Comparison of ENCODE assay signal across 21 cellular contexts in the genomic region with DNA sequence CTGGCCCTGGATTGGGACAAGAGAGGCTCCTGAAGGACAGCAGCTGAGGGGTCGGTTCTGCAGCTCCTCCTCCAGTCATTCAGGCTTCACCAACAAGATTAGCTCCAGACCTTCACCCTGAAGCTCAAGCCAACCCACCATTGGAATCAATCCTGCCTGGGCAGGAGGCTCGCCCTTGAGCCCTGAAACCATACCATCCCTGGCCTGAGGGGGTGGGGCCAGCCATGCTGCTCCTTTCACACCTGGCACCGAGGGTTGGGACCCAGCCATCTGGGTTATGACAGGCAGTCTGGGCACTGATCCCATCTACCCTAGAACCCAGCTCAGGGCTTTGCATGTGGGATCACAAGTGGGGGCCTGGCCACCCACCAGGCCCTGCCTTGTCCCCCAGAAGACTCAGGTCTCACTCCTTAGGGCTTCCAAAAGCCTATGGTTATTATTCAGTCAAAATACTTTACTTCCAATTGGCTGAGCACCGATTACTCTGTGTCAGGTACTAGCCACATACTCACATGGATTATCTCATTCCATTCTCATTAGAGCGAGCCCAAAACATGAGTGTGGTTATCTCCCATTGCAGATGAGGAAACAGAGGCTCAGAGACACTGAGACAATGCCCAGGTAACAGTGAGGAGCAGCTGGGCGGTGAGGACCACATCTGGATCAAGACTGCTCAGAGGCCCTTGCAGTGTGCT. TPM values are rescaled to one million over a fixed set of nuclear protein-coding genes. Genes with fewer than 3 reads are reported as not detected.
DNase-seq lines count a peak whose midpoint lies in the region; ATAC-seq, FAIRE-seq and TF ChIP-seq lines count a peak whose summit lies in the region.
"Had no signal": no experiment of that assay in that cellular context is flagged by ENCODE, and none has a peak within 500 bp of the region (broad histone marks: within the 10 kb centered on the region; RNA-seq: fewer than 3 reads in every experiment).

No MANE protein-coding gene starts in this region.

- H3K4me2 ChIP-seq in HepG2 (ENCODE audit: low read depth, low read length): no peak overlapping the region
- H3K4me2 ChIP-seq: PC-9 had no signal

- H3K9me3 ChIP-seq in cardiac muscle cell (ENCODE audit: low read depth): no peaks in the 10 kb centered on the region
- H3K9me3 ChIP-seq in NT2/D1 (ENCODE audit: insufficient read depth, low read length): no peaks in the 10 kb centered on the region
- H3K9me3 ChIP-seq in HepG2 (ENCODE audit: low read length): no peaks in the 10 kb centered on the region
- H3K9me3 ChIP-seq: esophagus muscularis mucosa had no signal

- DNase-seq in cardiac muscle cell (ENCODE audit: low read depth in 1 of 2, low spot score in 1 of 2) (no peak), cardiac septum (ENCODE audit: low spot score) (no peak), NT2/D1 (ENCODE audit: low read depth, low spot score) (no peak), HepG2 (ENCODE audit: low spot score) (no peak), DMS79 (lab: John Stamatoyannopoulos, UW) (no peak)
- no peak for DNase-seq in stimulated activated naive B cell treated with anti-CD40 and anti-IgM and Interleukin-4, amounts not matched to agents 10 μg/mL and 1 μg/mL and 100 μg/mL, for 72 hours
- DNase-seq: activated CD8-positive, alpha-beta T cell treated with anti-CD3 and anti-CD28 coated beads for 36 hours; aorta; dermis blood vessel endothelial cell; DMS53; GM23248; head of caudate nucleus; kidney; NCI-H1436 treated with DMSO at 0.1 percent for 48 hours; NCI-H345; PC-9 had no signal

- H3K27me3 Mint-ChIP-seq in stimulated activated naive B cell treated with anti-CD40 and anti-IgM and Interleukin-4, amounts not matched to agents 10 μg/mL and 1 μg/mL and 100 μg/mL, for 72 hours: peaks cover 0 to 7% of the 10 kb centered on the region in 2 donors
- H3K27me3 Mint-ChIP-seq: activated CD8-positive, alpha-beta T cell treated with anti-CD3 and anti-CD28 coated beads for 36 hours had no signal

- no peak for TF ChIP-seq POLR2A in HepG2 (IDR thresholded peaks at IDR 0.05; ENCODE audit: insufficient read depth in 1 of 2, low read depth in 2 of 2, low read length in 2 of 2)

- H3K27ac ChIP-seq in cardiac muscle cell (peak overlapping the region; percentile 24), HepG2 (ENCODE audit: extremely low read length, insufficient read depth, low read length) (no peak overlapping the region)
- H3K27ac ChIP-seq: GM23248, PC-9 had no signal

- in situ Hi-C loops in HepG2 (cut with HindIII; ENCODE audit: extremely low pct_ligation_motif_present, low pct_unique_long_range_greater_than_20kb): no loop called here

- H3K4me3 Mint-ChIP-seq in stimulated activated naive B cell treated with anti-CD40 and anti-IgM and Interleukin-4, amounts not matched to agents 10 μg/mL and 1 μg/mL and 100 μg/mL, for 72 hours: no peak overlapping the region
- H3K4me3 Mint-ChIP-seq: activated CD8-positive, alpha-beta T cell treated with anti-CD3 and anti-CD28 coated beads for 36 hours had no signal

- H3K27me3 ChIP-seq in cardiac muscle cell (no peaks in the 10 kb centered on the region), NT2/D1 (ENCODE audit: insufficient read depth, insufficient read length) (peaks cover 17% of the 10 kb centered on the region), HepG2 (ENCODE audit: control insufficient read depth in 1 of 2, insufficient read depth in 2 of 2, low read length in 2 of 2) (no peaks in the 10 kb centered on the region; a peak in 1 of 5 replicates)
- H3K27me3 ChIP-seq: esophagus muscularis mucosa had no signal

- H3K4me1 Mint-ChIP-seq in stimulated activated naive B cell treated with anti-CD40 and anti-IgM and Interleukin-4, amounts not matched to agents 10 μg/mL and 1 μg/mL and 100 μg/mL, for 72 hours: peaks cover 39 to 55% of the 10 kb centered on the region in 2 donors

- no peaks in the 10 kb centered on the region for H4K20me1 ChIP-seq in HepG2 (ENCODE audit: insufficient read depth, low read length)

- H3K36me3 Mint-ChIP-seq in stimulated activated naive B cell treated with anti-CD40 and anti-IgM and Interleukin-4, amounts not matched to agents 10 μg/mL and 1 μg/mL and 100 μg/mL, for 72 hours: peaks cover 3 to 9% of the 10 kb centered on the region in 2 donors

- H2AFZ ChIP-seq in HepG2 (ENCODE audit: low read length): no peak overlapping the region
- H2AFZ ChIP-seq: GM23248, PC-9 had no signal

- CTCF ChIA-PET in HepG2 (lab: Yijun Ruan, JAX; ENCODE audit: low intra/inter-chr PET ratio, low total read pairs): no interaction called here

- H3K27ac Mint-ChIP-seq in stimulated activated naive B cell treated with anti-CD40 and anti-IgM and Interleukin-4, amounts not matched to agents 10 μg/mL and 1 μg/mL and 100 μg/mL, for 72 hours: peak overlapping the region; percentile 5
- H3K27ac Mint-ChIP-seq: activated CD8-positive, alpha-beta T cell treated with anti-CD3 and anti-CD28 coated beads for 36 hours; activated T-helper 2 cell treated with anti-CD3 and anti-CD28 coated beads, Interferon-gamma antibody, Interleukin-2, Interleukin-4, amounts not matched to agents 10 μg/mL and 5 μg/mL and 100 μg/mL, durations not matched to agents 14 hours and 24 hours and 36 hours had no signal

- ATAC-seq in HepG2 (no peak), HG02981 (IDR thresholded peaks at IDR 0.05; ENCODE audit: unreplicated experiment) (no peak), GM18861 (IDR thresholded peaks at IDR 0.05; ENCODE audit: unreplicated experiment) (no peak)
- no peak for ATAC-seq in stimulated activated naive B cell treated with anti-CD40 and anti-IgM and Interleukin-4, amounts not matched to agents 10 μg/mL and 1 μg/mL and 100 μg/mL, for 72 hours (replicated peaks)
- ATAC-seq: activated CD8-positive, alpha-beta T cell treated with anti-CD3 and anti-CD28 coated beads for 36 hours; SK-N-SH treated with all-trans-retinoic acid at 6 μM for 48 hours had no signal

- TF ChIP-seq RAD21 in HepG2 (CRISPR knock-in tag; IDR thresholded peaks at IDR 0.05): no peak

- intact Hi-C loops in cardiac septum (cut with DNase I) (no loop called here), HepG2 (cut with micrococcal nuclease; ENCODE audit: unreplicated experiment) (no loop called here)

- no peak for TF ChIP-seq EP300 in HepG2 (IDR thresholded peaks at IDR 0.05; ENCODE audit: low read depth in 2 of 2, low read length in 2 of 2)
- no peak for TF ChIP-seq EP300 in HepG2 (CRISPR knock-in tag; IDR thresholded peaks at IDR 0.05; ENCODE audit: borderline replicate concordance)

- H3K36me3 ChIP-seq in cardiac muscle cell (no peaks in the 10 kb centered on the region), NT2/D1 (ENCODE audit: insufficient read depth, insufficient read length, low read length) (peaks cover 27% of the 10 kb centered on the region), HepG2 (replicated peaks in 1 of 2; ENCODE audit: control insufficient read depth in 1 of 2, insufficient read depth in 2 of 2, low read length in 2 of 2) (peaks cover 2 to 5% of the 10 kb centered on the region in 2 experiments; a peak in 1 of 5 replicates)

- no peak for FAIRE-seq in HepG2 (lab: Jason Lieb, UNC)
- FAIRE-seq: kidney had no signal

- peaks cover 28% of the 10 kb centered on the region for H3K4me1 ChIP-seq in cardiac muscle cell (ENCODE audit: low read depth)
- peaks cover 43% of the 10 kb centered on the region for H3K4me1 ChIP-seq in NT2/D1 (ENCODE audit: insufficient read depth, insufficient read length)
- peaks cover 78% of the 10 kb centered on the region for H3K4me1 ChIP-seq in HepG2 (ENCODE audit: insufficient read depth, low read length)

- no TSS peak for BruUV-seq in HepG2 (replicated peaks; lab: Mats Ljungman, UMichigan)

- TF ChIP-seq CTCF in cardiac muscle cell (IDR thresholded peaks at IDR 0.05; ENCODE audit: low read depth, low read length): no peak
- no peak for TF ChIP-seq CTCF in HepG2 (CRISPR knock-in tag; IDR thresholded peaks at IDR 0.05)

- H3K4me3 ChIP-seq in cardiac muscle cell (no peak overlapping the region), NT2/D1 (ENCODE audit: insufficient read length, low read depth) (peak overlapping the region; percentile 6), HepG2 (replicated peaks in 1 of 3; ENCODE audit: insufficient read depth in 1 of 3, low read depth in 2 of 3, low read length in 3 of 3) (no peak overlapping the region)
- H3K4me3 ChIP-seq: esophagus muscularis mucosa, GM23248, PC-9 had no signal

- POLR2A ChIA-PET in HepG2 (lab: Yijun Ruan, JAX): interaction anchor here (6.2 to 6.8 kb wide), 2 partner anchors 13 to 28 kb away, joined by 59 to 80 read pairs; a partner anchor contains a TSS

- H3K9me3 Mint-ChIP-seq in stimulated activated naive B cell treated with anti-CD40 and anti-IgM and Interleukin-4, amounts not matched to agents 10 μg/mL and 1 μg/mL and 100 μg/mL, for 72 hours: no peaks in the 10 kb centered on the region
- H3K9me3 Mint-ChIP-seq: activated CD8-positive, alpha-beta T cell treated with anti-CD3 and anti-CD28 coated beads for 36 hours; activated T-helper 2 cell treated with anti-CD3 and anti-CD28 coated beads, Interferon-gamma antibody, Interleukin-2, Interleukin-4, amounts not matched to agents 10 μg/mL and 5 μg/mL and 100 μg/mL, durations not matched to agents 14 hours and 24 hours and 36 hours had no signal

- peaks cover 14% of the 10 kb centered on the region for H3K79me2 ChIP-seq in HepG2 (ENCODE audit: insufficient read depth, low read length)

- H3K9ac ChIP-seq in NT2/D1 (ENCODE audit: insufficient read length, low read depth) (peak overlapping the region; percentile 3), HepG2 (ENCODE audit: insufficient read depth, low read depth, low read length) (no peak overlapping the region)
- H3K9ac ChIP-seq: GM23248 had no signal

- WGBS in HepG2 (ENCODE audit: low lambda C conversion rate): 88% methylated on average over 4 of the region's 6 CpGs

RNA-seq across cellular contexts. Expression of a gene that starts 3.1 kb away (rescaled TPM):
- total RNA-seq in cardiac muscle cell (19.8 and 27.8 TPM in 2 replicates), cardiac septum (13.6 TPM), HepG2 (2016; rRNA removed; fragmentation: Illumina TruSeq; extraction: Trizol) (40.4 and 44.4 TPM in 2 replicates)
- polyA plus RNA-seq in cardiac muscle cell (23.3 and 29.9 TPM in 2 replicates), HepG2 (2011; rRNA removed) (102 and 108 TPM in 2 replicates)
- total RNA-seq in HepG2 (2016; cell fraction: cytosol; rRNA removed; fragmentation: Illumina TruSeq; extraction: Trizol; ENCODE audit: low read depth): 13.6 and 18.3 TPM in 2 replicates
- total RNA-seq in HepG2 (2016; cell fraction: insoluble cytoplasmic fraction; rRNA removed; fragmentation: Illumina TruSeq; extraction: Trizol): 39.5 and 45.7 TPM in 2 replicates
- total RNA-seq in HepG2 (2016; cell fraction: membrane; rRNA removed; fragmentation: Illumina TruSeq; extraction: Trizol): 31.7 and 38.5 TPM in 2 replicates
- 23.4 and 24.3 TPM in 2 replicates for total RNA-seq in HepG2 (2016; cell fraction: nucleus; rRNA removed; fragmentation: Illumina TruSeq; extraction: Trizol)
- 95.9 and 104 TPM in 2 replicates for polyA plus RNA-seq in HepG2 (2011; cell fraction: cytosol; rRNA removed)
- 69.4 and 73.2 TPM in 2 replicates for polyA plus RNA-seq in HepG2 (2011; cell fraction: nucleus; rRNA removed)
- 40.5 and 57.0 TPM in 2 replicates for polyA plus RNA-seq in HepG2 (2012)
- 22.6 and 24.5 TPM in 2 replicates for polyA plus RNA-seq in HepG2 (2016; cell fraction: cytosol; fragmentation: Illumina TruSeq; extraction: Trizol; ENCODE audit: low read depth)
- polyA plus RNA-seq in HepG2 (2016; cell fraction: insoluble cytoplasmic fraction; fragmentation: Illumina TruSeq; extraction: Trizol; ENCODE audit: low read depth): 68.7 and 73.5 TPM in 2 replicates
- polyA plus RNA-seq in HepG2 (2016; cell fraction: membrane; fragmentation: Illumina TruSeq; extraction: Trizol; ENCODE audit: low read depth): 44.0 and 45.5 TPM in 2 replicates
- polyA plus RNA-seq in HepG2 (2016; cell fraction: nucleus; fragmentation: Illumina TruSeq; extraction: Trizol; ENCODE audit: insufficient read depth, low read depth): 59.0 and 60.0 TPM in 2 replicates
- 111 and 118 TPM in 2 replicates for polyA minus RNA-seq in HepG2 (2011; rRNA and poly(A)+ RNA removed; ENCODE audit: low replicate concordance)
- polyA minus RNA-seq in HepG2 (2011; cell fraction: cytosol; rRNA and poly(A)+ RNA removed): 32.2 and 37.7 TPM in 2 replicates
- 17.9 and 25.7 TPM in 2 replicates for polyA minus RNA-seq in HepG2 (2011; cell fraction: nucleus; rRNA and poly(A)+ RNA removed)

RNA-seq across cellular contexts. Expression of a gene that starts 3.5 kb away (rescaled TPM):
- total RNA-seq in cardiac muscle cell: 151 and 226 TPM in 2 replicates
- 114 and 122 TPM in 2 replicates for polyA plus RNA-seq in cardiac muscle cell
- 91.4 TPM for total RNA-seq in cardiac septum
- 32.5 and 36.8 TPM in 2 replicates for total RNA-seq in HepG2 (2016; rRNA removed; fragmentation: Illumina TruSeq; extraction: Trizol)
- total RNA-seq in HepG2 (2016; cell fraction: cytosol; rRNA removed; fragmentation: Illumina TruSeq; extraction: Trizol; ENCODE audit: low read depth): 26.7 and 28.9 TPM in 2 replicates
- total RNA-seq in HepG2 (2016; cell fraction: insoluble cytoplasmic fraction; rRNA removed; fragmentation: Illumina TruSeq; extraction: Trizol): 31.0 and 37.9 TPM in 2 replicates
- total RNA-seq in HepG2 (2016; cell fraction: membrane; rRNA removed; fragmentation: Illumina TruSeq; extraction: Trizol): 44.9 and 54.5 TPM in 2 replicates
- 17.4 and 21.9 TPM in 2 replicates for total RNA-seq in HepG2 (2016; cell fraction: nucleus; rRNA removed; fragmentation: Illumina TruSeq; extraction: Trizol)
- 51.3 and 58.9 TPM in 2 replicates for polyA plus RNA-seq in HepG2 (2011; rRNA removed)
- 33.8 and 49.2 TPM in 2 replicates for polyA plus RNA-seq in HepG2 (2011; cell fraction: cytosol; rRNA removed)
- 143 and 178 TPM in 2 replicates for polyA plus RNA-seq in HepG2 (2011; cell fraction: nucleus; rRNA removed)
- 14.2 and 28.3 TPM in 2 replicates for polyA plus RNA-seq in HepG2 (2012)
- 36.6 and 43.0 TPM in 2 replicates for polyA plus RNA-seq in HepG2 (2016; cell fraction: cytosol; fragmentation: Illumina TruSeq; extraction: Trizol; ENCODE audit: low read depth)
- polyA plus RNA-seq in HepG2 (2016; cell fraction: insoluble cytoplasmic fraction; fragmentation: Illumina TruSeq; extraction: Trizol; ENCODE audit: low read depth): 42.3 and 45.0 TPM in 2 replicates
- polyA plus RNA-seq in HepG2 (2016; cell fraction: membrane; fragmentation: Illumina TruSeq; extraction: Trizol; ENCODE audit: low read depth): 49.2 and 54.4 TPM in 2 replicates
- polyA plus RNA-seq in HepG2 (2016; cell fraction: nucleus; fragmentation: Illumina TruSeq; extraction: Trizol; ENCODE audit: insufficient read depth, low read depth): 57.5 and 60.6 TPM in 2 replicates
- 19.8 and 51.2 TPM in 2 replicates for polyA minus RNA-seq in HepG2 (2011; rRNA and poly(A)+ RNA removed; ENCODE audit: low replicate concordance)
- polyA minus RNA-seq in HepG2 (2011; cell fraction: cytosol; rRNA and poly(A)+ RNA removed): 15.7 and 19.8 TPM in 2 replicates
- polyA minus RNA-seq in HepG2 (2011; cell fraction: nucleus; rRNA and poly(A)+ RNA removed): 12.0 and 15.7 TPM in 2 replicates

RNA-seq across cellular contexts. Expression of a gene that starts 4.1 kb away (rescaled TPM):
- total RNA-seq in cardiac muscle cell (56.5 and 105 TPM in 2 replicates), cardiac septum (12.5 TPM), HepG2 (2016; rRNA removed; fragmentation: Illumina TruSeq; extraction: Trizol) (12.3 and 29.5 TPM in 2 replicates)
- polyA plus RNA-seq in cardiac muscle cell (95.9 and 104 TPM in 2 replicates), HepG2 (2011; rRNA removed) (46.9 and 53.9 TPM in 2 replicates)
- 29.8 and 42.0 TPM in 2 replicates for total RNA-seq in HepG2 (2016; cell fraction: cytosol; rRNA removed; fragmentation: Illumina TruSeq; extraction: Trizol; ENCODE audit: low read depth)
- total RNA-seq in HepG2 (2016; cell fraction: insoluble cytoplasmic fraction; rRNA removed; fragmentation: Illumina TruSeq; extraction: Trizol): 13.9 and 25.2 TPM in 2 replicates
- total RNA-seq in HepG2 (2016; cell fraction: membrane; rRNA removed; fragmentation: Illumina TruSeq; extraction: Trizol): 28.5 and 40.2 TPM in 2 replicates
- total RNA-seq in HepG2 (2016; cell fraction: nucleus; rRNA removed; fragmentation: Illumina TruSeq; extraction: Trizol): 14.6 and 20.6 TPM in 2 replicates
- polyA plus RNA-seq in HepG2 (2011; cell fraction: cytosol; rRNA removed): 62.7 and 81.3 TPM in 2 replicates
- polyA plus RNA-seq in HepG2 (2011; cell fraction: nucleus; rRNA removed): 21.1 and 27.5 TPM in 2 replicates
- 15.4 and 26.5 TPM in 2 replicates for polyA plus RNA-seq in HepG2 (2012)
- 43.5 and 57.3 TPM in 2 replicates for polyA plus RNA-seq in HepG2 (2016; cell fraction: cytosol; fragmentation: Illumina TruSeq; extraction: Trizol; ENCODE audit: low read depth)
- polyA plus RNA-seq in HepG2 (2016; cell fraction: insoluble cytoplasmic fraction; fragmentation: Illumina TruSeq; extraction: Trizol; ENCODE audit: low read depth): 16.4 and 20.9 TPM in 2 replicates
- polyA plus RNA-seq in HepG2 (2016; cell fraction: membrane; fragmentation: Illumina TruSeq; extraction: Trizol; ENCODE audit: low read depth): 38.0 and 46.5 TPM in 2 replicates
- 40.2 and 40.9 TPM in 2 replicates for polyA plus RNA-seq in HepG2 (2016; cell fraction: nucleus; fragmentation: Illumina TruSeq; extraction: Trizol; ENCODE audit: insufficient read depth, low read depth)
- 36.2 and 41.1 TPM in 2 replicates for polyA minus RNA-seq in HepG2 (2011; rRNA and poly(A)+ RNA removed; ENCODE audit: low replicate concordance)
- polyA minus RNA-seq in HepG2 (2011; cell fraction: cytosol; rRNA and poly(A)+ RNA removed): 12.3 and 12.7 TPM in 2 replicates
- polyA minus RNA-seq in HepG2 (2011; cell fraction: nucleus; rRNA and poly(A)+ RNA removed): 2.2 and 3.2 TPM in 2 replicates

RNA-seq across cellular contexts. Expression of a gene that starts 12.6 kb away (rescaled TPM):
- total RNA-seq in cardiac muscle cell (87.7 and 99.7 TPM in 2 replicates), cardiac septum (20.3 TPM), HepG2 (2016; rRNA removed; fragmentation: Illumina TruSeq; extraction: Trizol) (112 and 113 TPM in 2 replicates)
- polyA plus RNA-seq in cardiac muscle cell (116 and 125 TPM in 2 replicates), HepG2 (2011; rRNA removed) (162 and 166 TPM in 2 replicates)
- total RNA-seq in HepG2 (2016; cell fraction: cytosol; rRNA removed; fragmentation: Illumina TruSeq; extraction: Trizol; ENCODE audit: low read depth): 24.7 and 29.0 TPM in 2 replicates
- 100 and 107 TPM in 2 replicates for total RNA-seq in HepG2 (2016; cell fraction: insoluble cytoplasmic fraction; rRNA removed; fragmentation: Illumina TruSeq; extraction: Trizol)
- 29.7 and 29.8 TPM in 2 replicates for total RNA-seq in HepG2 (2016; cell fraction: membrane; rRNA removed; fragmentation: Illumina TruSeq; extraction: Trizol)
- total RNA-seq in HepG2 (2016; cell fraction: nucleus; rRNA removed; fragmentation: Illumina TruSeq; extraction: Trizol): 46.2 and 55.9 TPM in 2 replicates
- polyA plus RNA-seq in HepG2 (2011; cell fraction: cytosol; rRNA removed): 122 and 222 TPM in 2 replicates
- polyA plus RNA-seq in HepG2 (2011; cell fraction: nucleus; rRNA removed): 380 and 387 TPM in 2 replicates
- polyA plus RNA-seq in HepG2 (2012): 89.1 and 116 TPM in 2 replicates
- 18.6 and 25.0 TPM in 2 replicates for polyA plus RNA-seq in HepG2 (2016; cell fraction: cytosol; fragmentation: Illumina TruSeq; extraction: Trizol; ENCODE audit: low read depth)
- polyA plus RNA-seq in HepG2 (2016; cell fraction: insoluble cytoplasmic fraction; fragmentation: Illumina TruSeq; extraction: Trizol; ENCODE audit: low read depth): 101 and 119 TPM in 2 replicates
- polyA plus RNA-seq in HepG2 (2016; cell fraction: membrane; fragmentation: Illumina TruSeq; extraction: Trizol; ENCODE audit: low read depth): 26.8 and 28.5 TPM in 2 replicates
- polyA plus RNA-seq in HepG2 (2016; cell fraction: nucleus; fragmentation: Illumina TruSeq; extraction: Trizol; ENCODE audit: insufficient read depth, low read depth): 112 and 117 TPM in 2 replicates
- polyA minus RNA-seq in HepG2 (2011; rRNA and poly(A)+ RNA removed; ENCODE audit: low replicate concordance): 110 and 460 TPM in 2 replicates
- 133 and 142 TPM in 2 replicates for polyA minus RNA-seq in HepG2 (2011; cell fraction: cytosol; rRNA and poly(A)+ RNA removed)
- polyA minus RNA-seq in HepG2 (2011; cell fraction: nucleus; rRNA and poly(A)+ RNA removed): 75.1 and 77.0 TPM in 2 replicates

RNA-seq across cellular contexts. Expression of a gene that starts 15.6 kb away (rescaled TPM):
- total RNA-seq in cardiac muscle cell: 0.42 and 1.1 TPM in 2 replicates
- 0.94 and 2.2 TPM in 2 replicates for polyA plus RNA-seq in cardiac muscle cell
- 0.16 TPM for total RNA-seq in cardiac septum
- not detected in 2 replicates for total RNA-seq in HepG2 (2016; rRNA removed; fragmentation: Illumina TruSeq; extraction: Trizol)
- not detected in 2 replicates for total RNA-seq in HepG2 (2016; cell fraction: cytosol; rRNA removed; fragmentation: Illumina TruSeq; extraction: Trizol; ENCODE audit: low read depth)
- total RNA-seq in HepG2 (2016; cell fraction: insoluble cytoplasmic fraction; rRNA removed; fragmentation: Illumina TruSeq; extraction: Trizol): not detected in 2 replicates
- total RNA-seq in HepG2 (2016; cell fraction: membrane; rRNA removed; fragmentation: Illumina TruSeq; extraction: Trizol): not detected in 2 replicates
- not detected in 2 replicates for total RNA-seq in HepG2 (2016; cell fraction: nucleus; rRNA removed; fragmentation: Illumina TruSeq; extraction: Trizol)
- polyA plus RNA-seq in HepG2 (2011; rRNA removed): not detected in 2 replicates
- not detected in 2 replicates for polyA plus RNA-seq in HepG2 (2011; cell fraction: cytosol; rRNA removed)
- polyA plus RNA-seq in HepG2 (2011; cell fraction: nucleus; rRNA removed): 0.17 and 0.24 TPM in 2 replicates
- polyA plus RNA-seq in HepG2 (2012): 0.09 TPM in 1 of 2 replicates, not detected in the other
- not detected in 2 replicates for polyA plus RNA-seq in HepG2 (2016; cell fraction: cytosol; fragmentation: Illumina TruSeq; extraction: Trizol; ENCODE audit: low read depth)
- not detected in 2 replicates for polyA plus RNA-seq in HepG2 (2016; cell fraction: insoluble cytoplasmic fraction; fragmentation: Illumina TruSeq; extraction: Trizol; ENCODE audit: low read depth)
- polyA plus RNA-seq in HepG2 (2016; cell fraction: membrane; fragmentation: Illumina TruSeq; extraction: Trizol; ENCODE audit: low read depth): not detected in 2 replicates
- not detected in 2 replicates for polyA plus RNA-seq in HepG2 (2016; cell fraction: nucleus; fragmentation: Illumina TruSeq; extraction: Trizol; ENCODE audit: insufficient read depth, low read depth)
- 0.14 TPM in 1 of 2 replicates, not detected in the other for polyA minus RNA-seq in HepG2 (2011; rRNA and poly(A)+ RNA removed; ENCODE audit: low replicate concordance)
- polyA minus RNA-seq in HepG2 (2011; cell fraction: cytosol; rRNA and poly(A)+ RNA removed): not detected in 2 replicates
- 0.25 TPM in 1 of 2 replicates, not detected in the other for polyA minus RNA-seq in HepG2 (2011; cell fraction: nucleus; rRNA and poly(A)+ RNA removed)
- total RNA-seq: activated CD8-positive, alpha-beta T cell treated with anti-CD3 and anti-CD28 coated beads for 36 hours; activated T-helper 2 cell treated with anti-CD3 and anti-CD28 coated beads, Interferon-gamma antibody, Interleukin-2, Interleukin-4, amounts not matched to agents 10 μg/mL and 5 μg/mL and 100 μg/mL, durations not matched to agents 14 hours and 24 hours and 36 hours; aorta; dermis blood vessel endothelial cell; GM23248; PC-9 had no signal
- polyA plus RNA-seq: GM23248 had no signal
